In genomic region chr6:139373154-139373927, GRCh38 we compare ENCODE assay signal across 8 cellular contexts. TPM values are rescaled to one million over a fixed set of nuclear protein-coding genes. Genes with fewer than 3 reads are reported as not detected.
A peak's percentile ranks its signal among the peaks of the same experiment; 100 is the strongest.
DNase-seq lines count a peak whose midpoint lies in the region; ATAC-seq and TF ChIP-seq lines count a peak whose summit lies in the region.

No MANE protein-coding gene starts in this region.

- H3K27me3 ChIP-seq in iPS DF 6.9 (ENCODE audit: control insufficient read depth, insufficient read depth, low read length): no peaks in the 10 kb centered on the region
- no peaks in the 10 kb centered on the region for H3K27me3 ChIP-seq in skeletal muscle tissue (ENCODE audit: control insufficient read depth in 3 of 3, insufficient read depth in 3 of 3, low read length in 3 of 3)

- H3K36me3 ChIP-seq in iPS DF 6.9 (ENCODE audit: control insufficient read depth, insufficient read depth, low read length) (peaks cover 7% of the 10 kb centered on the region; the same call in 1 of the 2 replicates), skeletal muscle tissue (ENCODE audit: control insufficient read depth in 3 of 3, insufficient read depth in 3 of 3, low read length in 3 of 3) (peaks cover 13 to 22% (median 13%) of the 10 kb centered on the region in 3 donors)

- DNase-seq in DMS53 (lab: John Stamatoyannopoulos, UW): peak; percentile 82
- peak; percentile 53 for DNase-seq in T-helper 22 cell (ENCODE audit: low read depth)
- peak; percentile 76 for DNase-seq in astrocyte of the hippocampus (ENCODE audit: low read depth, low spot score)
- DNase-seq in iPS DF 6.9 (ENCODE audit: low read depth, low spot score): no peak

- ATAC-seq in GM21526 (IDR thresholded peaks at IDR 0.05; ENCODE audit: low FRiP score, unreplicated experiment) (peak; percentile 36), GM18519 (IDR thresholded peaks at IDR 0.05; ENCODE audit: low FRiP score, unreplicated experiment) (no peak)

- H3K4me3 ChIP-seq in iPS DF 6.9 (ENCODE audit: low read length): peak overlapping the region; percentile 73
- peak overlapping the region; percentile 96 to 100 (median 98) for H3K4me3 ChIP-seq in skeletal muscle tissue (ENCODE audit: low read length in 3 of 3)

- no CpG with 5 or more reads among the region's 57 CpGs for WGBS in iPS DF 6.9 (ENCODE audit: insufficient coverage, insufficient read length)

- TF ChIP-seq CTCF in LNCAP (IDR thresholded peaks at IDR 0.05): peak; percentile 43

- H3K9me3 ChIP-seq in iPS DF 6.9 (ENCODE audit: control insufficient read depth, insufficient read depth, low read length): no peaks in the 10 kb centered on the region
- H3K9me3 ChIP-seq in skeletal muscle tissue (ENCODE audit: control insufficient read depth in 3 of 3, low read length in 3 of 3): no peaks in the 10 kb centered on the region

- peak overlapping the region; percentile 97 to 99 (median 99) for H3K9ac ChIP-seq in skeletal muscle tissue (ENCODE audit: low read depth in 1 of 3, low read length in 3 of 3)

- H3K27ac ChIP-seq in iPS DF 6.9 (ENCODE audit: low read length) (no peak overlapping the region), skeletal muscle tissue (ENCODE audit: low read depth, low read length) (peak overlapping the region; percentile 96)

- H3K4me1 ChIP-seq in iPS DF 6.9 (ENCODE audit: control insufficient read depth, insufficient read depth, low read length) (peaks cover 4% of the 10 kb centered on the region; the same call in 1 of the 2 replicates), skeletal muscle tissue (ENCODE audit: control insufficient read depth in 3 of 3, insufficient read depth in 3 of 3, low read length in 3 of 3) (peaks cover 21 to 28% (median 27%) of the 10 kb centered on the region in 3 donors)

RNA-seq across cellular contexts. Expression of gene CITED2, which starts 1.1 kb away (rescaled TPM):
- total RNA-seq in skeletal muscle tissue: 41.8 TPM
